In genomic region chr1:226407497-226408284, GRCh38 we compare ENCODE assay signal across 1 cellular context.
A peak's percentile ranks its signal among the peaks of the same experiment; 100 is the strongest.
TF ChIP-seq lines count a peak whose summit lies in the region.

Gene PARP1 (minus strand): TSS chr1:226408093. CDS start chr1:226407929, 164 bp downstream.

TF ChIP-seq in K562, 482 proteins besides CTCF, POLR2A, EP300 and RAD21 (continued from another document and continues in another):
- TF ChIP-seq ATF3 (IDR thresholded peaks at IDR 0.05) = no peak
- TF ChIP-seq ATF3 (CRISPR knock-in tag; conservative IDR thresholded peaks at IDR 0.05) = peak; percentile 56
- no peak for TF ChIP-seq STAT6 (CRISPR knock-in tag; IDR thresholded peaks at IDR 0.05)
- TF ChIP-seq, protein P1, sequence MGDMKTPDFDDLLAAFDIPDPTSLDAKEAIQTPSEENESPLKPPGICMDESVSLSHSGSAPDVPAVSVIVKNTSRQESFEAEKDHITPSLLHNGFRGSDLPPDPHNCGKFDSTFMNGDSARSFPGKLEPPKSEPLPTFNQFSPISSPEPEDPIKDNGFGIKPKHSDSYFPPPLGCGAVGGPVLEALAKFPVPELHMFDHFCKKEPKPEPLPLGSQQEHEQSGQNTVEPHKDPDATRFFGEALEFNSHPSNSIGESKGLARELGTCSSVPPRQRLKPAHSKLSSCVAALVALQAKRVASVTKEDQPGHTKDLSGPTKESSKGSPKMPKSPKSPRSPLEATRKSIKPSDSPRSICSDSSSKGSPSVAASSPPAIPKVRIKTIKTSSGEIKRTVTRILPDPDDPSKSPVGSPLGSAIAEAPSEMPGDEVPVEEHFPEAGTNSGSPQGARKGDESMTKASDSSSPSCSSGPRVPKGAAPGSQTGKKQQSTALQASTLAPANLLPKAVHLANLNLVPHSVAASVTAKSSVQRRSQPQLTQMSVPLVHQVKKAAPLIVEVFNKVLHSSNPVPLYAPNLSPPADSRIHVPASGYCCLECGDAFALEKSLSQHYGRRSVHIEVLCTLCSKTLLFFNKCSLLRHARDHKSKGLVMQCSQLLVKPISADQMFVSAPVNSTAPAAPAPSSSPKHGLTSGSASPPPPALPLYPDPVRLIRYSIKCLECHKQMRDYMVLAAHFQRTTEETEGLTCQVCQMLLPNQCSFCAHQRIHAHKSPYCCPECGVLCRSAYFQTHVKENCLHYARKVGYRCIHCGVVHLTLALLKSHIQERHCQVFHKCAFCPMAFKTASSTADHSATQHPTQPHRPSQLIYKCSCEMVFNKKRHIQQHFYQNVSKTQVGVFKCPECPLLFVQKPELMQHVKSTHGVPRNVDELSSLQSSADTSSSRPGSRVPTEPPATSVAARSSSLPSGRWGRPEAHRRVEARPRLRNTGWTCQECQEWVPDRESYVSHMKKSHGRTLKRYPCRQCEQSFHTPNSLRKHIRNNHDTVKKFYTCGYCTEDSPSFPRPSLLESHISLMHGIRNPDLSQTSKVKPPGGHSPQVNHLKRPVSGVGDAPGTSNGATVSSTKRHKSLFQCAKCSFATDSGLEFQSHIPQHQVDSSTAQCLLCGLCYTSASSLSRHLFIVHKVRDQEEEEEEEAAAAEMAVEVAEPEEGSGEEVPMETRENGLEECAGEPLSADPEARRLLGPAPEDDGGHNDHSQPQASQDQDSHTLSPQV (IDR thresholded peaks at IDR 0.05) = peak; percentile 66; the same call in 1 of the 2 replicates
- no peak for TF ChIP-seq FOXA3 (CRISPR knock-in tag; conservative IDR thresholded peaks at IDR 0.05 in 1 of 2, IDR thresholded peaks at IDR 0.05 in 1 of 2)
- TF ChIP-seq TRIM28 (IDR thresholded peaks at IDR 0.05) = no peak
- TF ChIP-seq SAFB2 (IDR thresholded peaks at IDR 0.05; ENCODE audit: borderline replicate concordance, low read depth, low read length, severe bottlenecking) = no peak
- TF ChIP-seq ZNF347 (CRISPR knock-in tag; IDR thresholded peaks at IDR 0.05; ENCODE audit: low read depth) = no peak
- no peak for TF ChIP-seq HNRNPH1 (optimal IDR thresholded peaks at IDR 0.05; ENCODE audit: low read depth, low read length)
- TF ChIP-seq TEAD2 (tag; IDR thresholded peaks at IDR 0.05) = no peak
- no peak for TF ChIP-seq MTF1 (CRISPR knock-in tag; IDR thresholded peaks at IDR 0.05; ENCODE audit: borderline replicate concordance)
- no peak for TF ChIP-seq PRMT5 (CRISPR knock-in tag; IDR thresholded peaks at IDR 0.05)
- TF ChIP-seq NFATC3 (IDR thresholded peaks at IDR 0.05) = peak; percentile 77; the same call in 1 of the 2 replicates
- TF ChIP-seq KAT8 (IDR thresholded peaks at IDR 0.05; ENCODE audit: low read depth) = no peak
- TF ChIP-seq ZNF695 (CRISPR knock-in tag; IDR thresholded peaks at IDR 0.05) = no peak
- no peak for TF ChIP-seq ZNF41 (CRISPR knock-in tag; conservative IDR thresholded peaks at IDR 0.05)
- no peak for TF ChIP-seq BCL6 (CRISPR knock-in tag; IDR thresholded peaks at IDR 0.05)
- TF ChIP-seq SAFB (IDR thresholded peaks at IDR 0.05; ENCODE audit: borderline replicate concordance, low read depth, low read length) = peak; percentile 84
- peak; percentile 79 for TF ChIP-seq GABPA (tag; conservative IDR thresholded peaks at IDR 0.05; ENCODE audit: low read depth)
- TF ChIP-seq, protein P2, sequence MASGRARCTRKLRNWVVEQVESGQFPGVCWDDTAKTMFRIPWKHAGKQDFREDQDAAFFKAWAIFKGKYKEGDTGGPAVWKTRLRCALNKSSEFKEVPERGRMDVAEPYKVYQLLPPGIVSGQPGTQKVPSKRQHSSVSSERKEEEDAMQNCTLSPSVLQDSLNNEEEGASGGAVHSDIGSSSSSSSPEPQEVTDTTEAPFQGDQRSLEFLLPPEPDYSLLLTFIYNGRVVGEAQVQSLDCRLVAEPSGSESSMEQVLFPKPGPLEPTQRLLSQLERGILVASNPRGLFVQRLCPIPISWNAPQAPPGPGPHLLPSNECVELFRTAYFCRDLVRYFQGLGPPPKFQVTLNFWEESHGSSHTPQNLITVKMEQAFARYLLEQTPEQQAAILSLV (tag; IDR thresholded peaks at IDR 0.05) = no peak
- no peak for TF ChIP-seq ZNF318 (IDR thresholded peaks at IDR 0.05; ENCODE audit: borderline replicate concordance in 1 of 2, low read depth in 1 of 2)
- TF ChIP-seq TBL1XR1 (IDR thresholded peaks at IDR 0.05; ENCODE audit: low read length in 2 of 2) = peak in 1 of 2 experiments; percentile 52; a peak in 2 of 4 replicates
- no peak for TF ChIP-seq PTRF (tag; IDR thresholded peaks at IDR 0.05)
- 0 out of 2 replicates have a peak, but pooled peaks have one; percentile 41 for TF ChIP-seq GATA2 (CRISPR knock-in tag; IDR thresholded peaks at IDR 0.05)
- TF ChIP-seq MCM7 (IDR thresholded peaks at IDR 0.05) = no peak
- no peak for TF ChIP-seq ZNF280B (CRISPR knock-in tag; IDR thresholded peaks at IDR 0.05)
- no peak for TF ChIP-seq RERE (CRISPR knock-in tag; IDR thresholded peaks at IDR 0.05; ENCODE audit: borderline replicate concordance)
- TF ChIP-seq ZNF551 (CRISPR knock-in tag; IDR thresholded peaks at IDR 0.05) = no peak
- no peak for TF ChIP-seq ZNF75A (CRISPR knock-in tag; IDR thresholded peaks at IDR 0.05)
- TF ChIP-seq GATAD2B (IDR thresholded peaks at IDR 0.05; ENCODE audit: borderline replicate concordance) = peak; percentile 98
- TF ChIP-seq TFAM (CRISPR knock-in tag; conservative IDR thresholded peaks at IDR 0.05) = no peak
